In the genomic region with DNA sequence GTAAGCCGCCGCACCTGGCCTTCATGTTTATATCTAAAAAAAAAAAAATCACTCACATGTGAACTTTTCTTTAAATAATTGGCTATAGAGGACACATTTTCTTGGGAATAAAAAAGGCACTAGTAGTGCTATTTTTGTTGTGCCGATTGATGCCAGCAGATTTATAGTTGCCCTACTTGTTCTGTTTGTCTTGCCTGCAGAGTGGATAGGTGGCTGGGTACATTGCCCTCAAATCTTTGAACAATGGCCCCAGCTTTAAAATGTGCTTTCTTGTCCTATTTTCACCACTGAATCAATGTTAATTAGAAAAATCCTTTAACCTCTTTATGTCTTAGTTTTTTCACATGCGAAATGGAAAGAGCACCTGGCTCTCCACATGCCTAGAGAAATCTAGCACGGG, we compare ENCODE assay signal across 19 cellular contexts. TPM values are rescaled to one million over a fixed set of nuclear protein-coding genes. Genes with fewer than 3 reads are reported as not detected.
DNase-seq lines count a peak whose midpoint lies in the region; ATAC-seq, FAIRE-seq and TF ChIP-seq lines count a peak whose summit lies in the region.
"Had no signal": no experiment of that assay in that cellular context is flagged by ENCODE, and none has a peak within 500 bp of the region (broad histone marks: within the 10 kb centered on the region; RNA-seq: fewer than 3 reads in every experiment).

No MANE protein-coding gene starts in this region.

- POLR2A ChIA-PET in A549 (lab: Yijun Ruan, JAX) = no interaction called here

- H3K4me1 ChIP-seq in A549 (peaks cover 24% of the 10 kb centered on the region), body of pancreas (peaks cover 56% of the 10 kb centered on the region), parathyroid adenoma (peaks cover 59% of the 10 kb centered on the region), trophoblast cell (ENCODE audit: control insufficient read depth in 1 of 2, insufficient read depth in 2 of 2, low read length in 2 of 2) (no peaks in the 10 kb centered on the region)

- H4K91ac ChIP-seq in trophoblast cell (ENCODE audit: low read depth, low read length) = no peak overlapping the region

- H4K12ac ChIP-seq in trophoblast cell (ENCODE audit: low read depth, low read length) = no peak overlapping the region

- WGBS in A549 (ENCODE audit: missing lambda C conversion rate) = 88% methylated on average over 5 of the region's 5 CpGs
- WGBS in body of pancreas, 2 donors = 25 to 28% methylated on average over 5 of the region's 5 CpGs
- no CpG with 5 or more reads among the region's 5 CpGs for WGBS in trophoblast cell (ENCODE audit: extremely low coverage, insufficient coverage, insufficient read length)

- no peak overlapping the region for H3K9ac ChIP-seq in parathyroid adenoma
- no peak overlapping the region for H3K9ac ChIP-seq in trophoblast cell (ENCODE audit: low read length)
- H3K9ac ChIP-seq: KMS-11 had no signal

- no peak overlapping the region for H2BK5ac ChIP-seq in trophoblast cell (ENCODE audit: low read depth, low read length, poor library complexity)

- no peak for FAIRE-seq in A549 (lab: Jason Lieb, UNC)
- FAIRE-seq: A204.1, GM12891 had no signal

- H3K4me2 ChIP-seq in A549 (peak overlapping the region; percentile 12; the same call in 1 of the 3 replicates), parathyroid adenoma (ENCODE audit: low read length) (no peak overlapping the region), trophoblast cell (ENCODE audit: low read length) (no peak overlapping the region)
- H3K4me2 ChIP-seq: KMS-11, PC-9 had no signal

- no peaks in the 10 kb centered on the region for H3K79me1 ChIP-seq in trophoblast cell (ENCODE audit: low read length)

- H3K27me3 ChIP-seq in body of pancreas = no peaks in the 10 kb centered on the region
- H3K27me3 ChIP-seq in parathyroid adenoma (ENCODE audit: control insufficient read depth, insufficient read depth, low read length) = no peaks in the 10 kb centered on the region
- H3K27me3 ChIP-seq in trophoblast cell (ENCODE audit: insufficient read depth, low read length) = no peaks in the 10 kb centered on the region

- no peak overlapping the region for H3K14ac ChIP-seq in trophoblast cell (ENCODE audit: low read length)

- ATAC-seq in A549 = no peak
- no peak for ATAC-seq in body of pancreas
- peak; percentile 64 for ATAC-seq in left lobe of liver
- no peak for ATAC-seq in HG03521 (IDR thresholded peaks at IDR 0.05; ENCODE audit: unreplicated experiment)

- no peak for TF ChIP-seq EP300 in A549 (IDR thresholded peaks at IDR 0.05)

- TF ChIP-seq POLR2A in A549 (IDR thresholded peaks at IDR 0.05; ENCODE audit: low read length) (no peak), body of pancreas (IDR thresholded peaks at IDR 0.05) (no peak)

- no peak overlapping the region for H2BK12ac ChIP-seq in trophoblast cell (ENCODE audit: low read length)

- no peak overlapping the region for H4K8ac ChIP-seq in trophoblast cell (ENCODE audit: low read depth, low read length)

- H2BK120ac ChIP-seq in trophoblast cell (ENCODE audit: insufficient read depth, low read length, poor library complexity) = no peak overlapping the region

- H3K79me2 ChIP-seq in parathyroid adenoma (no peaks in the 10 kb centered on the region), trophoblast cell (ENCODE audit: control insufficient read depth, insufficient read depth, low read length, poor library complexity) (no peaks in the 10 kb centered on the region)

- intact Hi-C loops in body of pancreas (cut with DNase I) = no loop called here

- no peak overlapping the region for H2AK5ac ChIP-seq in trophoblast cell (ENCODE audit: low read length)

- H2AFZ ChIP-seq in parathyroid adenoma = peak overlapping the region; percentile 23
- H2AFZ ChIP-seq in trophoblast cell (ENCODE audit: insufficient read depth, low read length, poor library complexity) = no peak overlapping the region
- H2AFZ ChIP-seq: PC-9 had no signal

- H3K4ac ChIP-seq in trophoblast cell (ENCODE audit: low read depth, low read length) = no peak overlapping the region

- no peak overlapping the region for H3K23ac ChIP-seq in trophoblast cell (ENCODE audit: low read length)

- no peak for TF ChIP-seq RAD21 in A549 (conservative IDR thresholded peaks at IDR 0.05 in 1 of 2, IDR thresholded peaks at IDR 0.05 in 1 of 2)

- DNase-seq in A549 (ENCODE audit: low read depth in 1 of 2, low spot score in 1 of 2) (no peak), body of pancreas (no peak), left lobe of liver (ENCODE audit: low spot score) (peak; percentile 51), trophoblast cell (no peak), globus pallidus (ENCODE audit: low spot score) (no peak)
- no peak for DNase-seq in activated CD4-positive, alpha-beta T cell treated with anti-CD3 and anti-CD28 coated beads, Interleukin-2, amount 50 U/mL, for 1 hour
- DNase-seq: CD4-positive, alpha-beta T cell; DMS153; EL; NCI-H187 treated with DMSO at 0.1 percent for 48 hours; NCI-H226; NCI-H524; PC-9 had no signal

- CTCF ChIA-PET in A549 (lab: Yijun Ruan, JAX) = no interaction called here

- TF ChIP-seq CTCF in A549 (IDR thresholded peaks at IDR 0.05) (no peak), body of pancreas (IDR thresholded peaks at IDR 0.05) (no peak), parathyroid adenoma (IDR thresholded peaks at IDR 0.05) (no peak)

- H3K27ac ChIP-seq in A549 (peak overlapping the region in 1 of 2 experiments; percentile 40; a peak in 1 of 6 replicates), body of pancreas (peak overlapping the region; percentile 76 to 85 (median 79)), parathyroid adenoma (no peak overlapping the region), trophoblast cell (ENCODE audit: low read depth, low read length) (no peak overlapping the region)
- H3K27ac ChIP-seq: KMS-11, PC-9 had no signal

- H3K36me3 ChIP-seq in body of pancreas (replicated peaks in 1 of 2; ENCODE audit: insufficient read depth in 1 of 2, low read depth in 2 of 2) (no peaks in the 10 kb centered on the region), parathyroid adenoma (ENCODE audit: control insufficient read depth, insufficient read depth, low read length) (no peaks in the 10 kb centered on the region), trophoblast cell (ENCODE audit: control insufficient read depth in 1 of 2, insufficient read depth in 2 of 2, low read length in 2 of 2) (no peaks in the 10 kb centered on the region)

- H3K4me3 ChIP-seq in A549 = no peak overlapping the region
- no peak overlapping the region for H3K4me3 ChIP-seq in body of pancreas
- H3K4me3 ChIP-seq in parathyroid adenoma (ENCODE audit: low read depth, low read length) = no peak overlapping the region
- H3K4me3 ChIP-seq in trophoblast cell (ENCODE audit: low read depth, low read length) = no peak overlapping the region
- H3K4me3 ChIP-seq: PC-9 had no signal

- H3K18ac ChIP-seq in trophoblast cell (ENCODE audit: low read length) = no peak overlapping the region

- H3K9me3 ChIP-seq in A549 (no peaks in the 10 kb centered on the region), body of pancreas (no peaks in the 10 kb centered on the region), parathyroid adenoma (ENCODE audit: control insufficient read depth, low read length) (no peaks in the 10 kb centered on the region), trophoblast cell (ENCODE audit: insufficient read depth, low read depth, low read length) (no peaks in the 10 kb centered on the region)
- H3K9me3 ChIP-seq: Caco-2 had no signal

TF ChIP-seq in A549, 52 proteins besides CTCF, POLR2A, EP300 and RAD21:
- TF ChIP-seq, protein P1, sequence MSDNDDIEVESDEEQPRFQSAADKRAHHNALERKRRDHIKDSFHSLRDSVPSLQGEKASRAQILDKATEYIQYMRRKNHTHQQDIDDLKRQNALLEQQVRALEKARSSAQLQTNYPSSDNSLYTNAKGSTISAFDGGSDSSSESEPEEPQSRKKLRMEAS (IDR thresholded peaks at IDR 0.05) = no peak
- no peak for TF ChIP-seq ZSCAN20 (CRISPR knock-in tag; IDR thresholded peaks at IDR 0.05)
- no peak for TF ChIP-seq KDM1A (IDR thresholded peaks at IDR 0.05; ENCODE audit: low read depth)
- TF ChIP-seq, protein P2, sequence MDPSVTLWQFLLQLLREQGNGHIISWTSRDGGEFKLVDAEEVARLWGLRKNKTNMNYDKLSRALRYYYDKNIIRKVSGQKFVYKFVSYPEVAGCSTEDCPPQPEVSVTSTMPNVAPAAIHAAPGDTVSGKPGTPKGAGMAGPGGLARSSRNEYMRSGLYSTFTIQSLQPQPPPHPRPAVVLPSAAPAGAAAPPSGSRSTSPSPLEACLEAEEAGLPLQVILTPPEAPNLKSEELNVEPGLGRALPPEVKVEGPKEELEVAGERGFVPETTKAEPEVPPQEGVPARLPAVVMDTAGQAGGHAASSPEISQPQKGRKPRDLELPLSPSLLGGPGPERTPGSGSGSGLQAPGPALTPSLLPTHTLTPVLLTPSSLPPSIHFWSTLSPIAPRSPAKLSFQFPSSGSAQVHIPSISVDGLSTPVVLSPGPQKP (IDR thresholded peaks at IDR 0.05; ENCODE audit: low read depth, low read length) = no peak
- no peak for TF ChIP-seq SREBF2 (IDR thresholded peaks at IDR 0.05)
- TF ChIP-seq CHD2 (IDR thresholded peaks at IDR 0.05; ENCODE audit: low read length, partially characterized antibody) = no peak
- no peak for TF ChIP-seq MYC (IDR thresholded peaks at IDR 0.05; ENCODE audit: borderline replicate concordance, low read length)
- TF ChIP-seq, protein P3, sequence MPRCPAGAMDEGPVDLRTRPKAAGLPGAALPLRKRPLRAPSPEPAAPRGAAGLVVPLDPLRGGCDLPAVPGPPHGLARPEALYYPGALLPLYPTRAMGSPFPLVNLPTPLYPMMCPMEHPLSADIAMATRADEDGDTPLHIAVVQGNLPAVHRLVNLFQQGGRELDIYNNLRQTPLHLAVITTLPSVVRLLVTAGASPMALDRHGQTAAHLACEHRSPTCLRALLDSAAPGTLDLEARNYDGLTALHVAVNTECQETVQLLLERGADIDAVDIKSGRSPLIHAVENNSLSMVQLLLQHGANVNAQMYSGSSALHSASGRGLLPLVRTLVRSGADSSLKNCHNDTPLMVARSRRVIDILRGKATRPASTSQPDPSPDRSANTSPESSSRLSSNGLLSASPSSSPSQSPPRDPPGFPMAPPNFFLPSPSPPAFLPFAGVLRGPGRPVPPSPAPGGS (IDR thresholded peaks at IDR 0.05) = no peak
- no peak for TF ChIP-seq RARB (CRISPR knock-in tag; IDR thresholded peaks at IDR 0.05)
TF ChIP-seq in A549: peak in this region for 0.

RNA-seq across cellular contexts. Expression of gene ZNRF2, which starts 30.1 kb away (rescaled TPM):
- 8.8 and 11.4 TPM in 2 replicates for polyA plus RNA-seq in A549 (2011; rRNA removed)
- 3.3 and 5.1 TPM in 2 replicates for polyA plus RNA-seq in A549 (2012; cell fraction: cytosol; rRNA removed)
- polyA plus RNA-seq in A549 (2012; cell fraction: nucleus; rRNA removed) = 3.2 and 3.7 TPM in 2 replicates
- 4.8 to 6.0 TPM (median 5.9 TPM) in 3 replicates for polyA plus RNA-seq in A549 (2017; fragmentation: RNase III; extraction: RNeasy Plus Mini Kit Qiagen cat#74134 plus additional on column Dnase treatment)
- 2.1 and 3.2 TPM in 2 replicates for polyA minus RNA-seq in A549 (2011; rRNA and poly(A)+ RNA removed)
- total RNA-seq in body of pancreas = 10 to 100 TPM; 36.1 to 42.5 TPM
- total RNA-seq in left lobe of liver = 18.6 TPM
- 16.3 and 17.2 TPM in 2 replicates for polyA plus RNA-seq in trophoblast cell (2013)

Comparison
In these comparisons a context has a peak if more than half of its experiments do, and no peak if none do; other contexts are left out.
1. H3K27ac ChIP-seq: peak in body of pancreas (4 of 4); none in parathyroid adenoma (single experiment) and trophoblast cell (single experiment).